Comparison of ENCODE assay signal across 9 cellular contexts in genomic region chr14:35384386-35385041, GRCh38. TPM values are rescaled to one million over a fixed set of nuclear protein-coding genes. Genes with fewer than 3 reads are reported as not detected.
DNase-seq lines count a peak whose midpoint lies in the region; ATAC-seq and TF ChIP-seq lines count a peak whose summit lies in the region.
"Had no signal": no experiment of that assay in that cellular context is flagged by ENCODE, and none has a peak within 500 bp of the region (broad histone marks: within the 10 kb centered on the region; RNA-seq: fewer than 3 reads in every experiment).

No MANE protein-coding gene starts in this region.

- no peaks in the 10 kb centered on the region for H3K27me3 ChIP-seq in left ventricle myocardium inferior (ENCODE audit: low read depth)
- no peaks in the 10 kb centered on the region for H3K27me3 ChIP-seq in psoas muscle (ENCODE audit: insufficient read depth in 3 of 3, low read length in 2 of 3)
- H3K27me3 ChIP-seq in naive thymus-derived CD4-positive, alpha-beta T cell (ENCODE audit: control insufficient read depth in 2 of 2, insufficient read depth in 2 of 2, low read length in 2 of 2): no peaks in the 10 kb centered on the region

- in situ Hi-C loops in astrocyte of the cerebellum (cut with HindIII; ENCODE audit: low sequenced_read_pairs): no loop called here

- peaks cover 0 to 4% (median 0%) of the 10 kb centered on the region in 5 donors for H3K27me3 Mint-ChIP-seq in naive thymus-derived CD4-positive, alpha-beta T cell

- H3K9me3 ChIP-seq in left ventricle myocardium inferior (replicated peaks) (no peaks in the 10 kb centered on the region), psoas muscle (no peaks in the 10 kb centered on the region)
- H3K9me3 ChIP-seq in naive thymus-derived CD4-positive, alpha-beta T cell (ENCODE audit: control insufficient read depth in 2 of 3, low read length in 3 of 3): no peaks in the 10 kb centered on the region

- POLR2A ChIA-PET in naive thymus-derived CD4-positive, alpha-beta T cell (lab: Charles Lee): no interaction called here
- POLR2A ChIA-PET in GM10248 (lab: Yijun Ruan, JAX): no interaction called here

- H3K27ac ChIP-seq in left ventricle myocardium inferior (replicated peaks) (peak overlapping the region; percentile 93), psoas muscle (peak overlapping the region; percentile 98)
- H3K27ac ChIP-seq in naive thymus-derived CD4-positive, alpha-beta T cell (ENCODE audit: low read depth, low read length): no peak overlapping the region

- H3K36me3 Mint-ChIP-seq in naive thymus-derived CD4-positive, alpha-beta T cell: no peaks in the 10 kb centered on the region

- CTCF ChIA-PET in naive thymus-derived CD4-positive, alpha-beta T cell (lab: Charles Lee): no interaction called here
- CTCF ChIA-PET in GM10248 (lab: Yijun Ruan, JAX): no interaction called here

- intact Hi-C loops in left ventricle myocardium inferior (cut with micrococcal nuclease): no loop called here
- intact Hi-C loops in psoas muscle (cut with DNase I): loop anchor here (2.0 to 5.0 kb wide), 3 partner anchors 42 to 92 kb away; partner anchors contain the start of gene PSMA6 (in 2 of the 2)
- intact Hi-C loops in naive thymus-derived CD4-positive, alpha-beta T cell (cut with micrococcal nuclease): no loop called here

- DNase-seq in AG20443 (ENCODE audit: low spot score) (peak; percentile 89), astrocyte of the cerebellum (ENCODE audit: low read depth) (peak; percentile 88), left ventricle myocardium inferior (peak; percentile 65), psoas muscle (peak; percentile 78 to 91), GM10248 (ENCODE audit: extremely low spot score) (no peak)
- no peak for DNase-seq in naive thymus-derived CD4-positive, alpha-beta T cell
- DNase-seq: NCI-H526 treated with DMSO at 0.1 percent for 48 hours had no signal

- H3K27ac Mint-ChIP-seq in naive thymus-derived CD4-positive, alpha-beta T cell: peak overlapping the region in 2 of 9 donors; percentile 52 to 65

- peak; percentile 3 for TF ChIP-seq CTCF in astrocyte of the cerebellum (IDR thresholded peaks at IDR 0.05; ENCODE audit: low read depth, low read length, missing control alignments)
- TF ChIP-seq CTCF in left ventricle myocardium inferior (IDR thresholded peaks at IDR 0.05; ENCODE audit: borderline replicate concordance): peak; percentile 47
- peak; percentile 34 for TF ChIP-seq CTCF in psoas muscle (IDR thresholded peaks at IDR 0.05)
- TF ChIP-seq CTCF in GM10248 (IDR thresholded peaks at IDR 0.05; ENCODE audit: control extremely low read depth, extremely low read depth, low read depth, missing control alignments): no peak

- WGBS in psoas muscle, 3 donors: 19 to 25% (median 20%) methylated on average over 12 of the region's 12 CpGs

- peak; percentile 75 to 82 (median 78) for ATAC-seq in psoas muscle
- ATAC-seq in GM21717 (IDR thresholded peaks at IDR 0.05; ENCODE audit: unreplicated experiment): no peak
- ATAC-seq in naive thymus-derived CD4-positive, alpha-beta T cell: no peak
- ATAC-seq in HG03175 (IDR thresholded peaks at IDR 0.05; ENCODE audit: unreplicated experiment): no peak

- H3K36me3 ChIP-seq in left ventricle myocardium inferior (no peaks in the 10 kb centered on the region), psoas muscle (ENCODE audit: insufficient read depth in 1 of 2, low read depth in 1 of 2) (no peaks in the 10 kb centered on the region)
- no peaks in the 10 kb centered on the region for H3K36me3 ChIP-seq in naive thymus-derived CD4-positive, alpha-beta T cell (ENCODE audit: control insufficient read depth in 2 of 3, insufficient read depth in 3 of 3, low read length in 3 of 3)

- peaks cover 0 to 3% (median 0%) of the 10 kb centered on the region in 7 donors for H3K4me1 Mint-ChIP-seq in naive thymus-derived CD4-positive, alpha-beta T cell

- no peaks in the 10 kb centered on the region for H3K9me3 Mint-ChIP-seq in naive thymus-derived CD4-positive, alpha-beta T cell

- no peak overlapping the region for H3K4me3 ChIP-seq in astrocyte of the cerebellum (ENCODE audit: low read depth, low read length)
- H3K4me3 ChIP-seq in left ventricle myocardium inferior: peak overlapping the region; percentile 35
- H3K4me3 ChIP-seq in psoas muscle: peak overlapping the region; percentile 47
- H3K4me3 ChIP-seq in naive thymus-derived CD4-positive, alpha-beta T cell (ENCODE audit: low read length): no peak overlapping the region

- no peak overlapping the region for H3K4me3 Mint-ChIP-seq in naive thymus-derived CD4-positive, alpha-beta T cell

- peaks cover 34% of the 10 kb centered on the region for H3K4me1 ChIP-seq in left ventricle myocardium inferior
- peaks cover 37% of the 10 kb centered on the region for H3K4me1 ChIP-seq in psoas muscle
- no peaks in the 10 kb centered on the region for H3K4me1 ChIP-seq in naive thymus-derived CD4-positive, alpha-beta T cell (ENCODE audit: control insufficient read depth in 2 of 2, insufficient read depth in 2 of 2, low read length in 2 of 2)

RNA-seq across cellular contexts. Expression of gene NFKBIA, which starts 20.0 kb away (rescaled TPM):
- 78.0 TPM for total RNA-seq in left ventricle myocardium inferior
- 100 to 1,000 TPM in 2 of 4 donors, 10 to 100 TPM in 2; 48.7 to 144 (median 96.4) TPM for total RNA-seq in psoas muscle
- polyA plus RNA-seq in psoas muscle: 100 to 1,000 TPM in 1 of 3 donors, 10 to 100 TPM in 2; 84.1 to 151 (median 94.0) TPM
- total RNA-seq in naive thymus-derived CD4-positive, alpha-beta T cell: 1,000 to 10,000 TPM in 2 of 5 experiments, 100 to 1,000 TPM in 3; 144 to 1,533 (median 246) TPM
- polyA plus RNA-seq in naive thymus-derived CD4-positive, alpha-beta T cell: 100 to 1,000 TPM; 202 to 280 TPM

Comparison
In these comparisons a context has a peak if more than half of its experiments do, and no peak if none do; other contexts are left out.
1. DNase-seq: peak in AG20443 (single experiment), astrocyte of the cerebellum (single experiment), left ventricle myocardium inferior (single experiment) and psoas muscle (2 of 2); none in naive thymus-derived CD4-positive, alpha-beta T cell (0 of 9) and GM10248 (single experiment).
2. H3K4me3 ChIP-seq: peak in left ventricle myocardium inferior (single experiment) and psoas muscle (single experiment); none in astrocyte of the cerebellum (single experiment) and naive thymus-derived CD4-positive, alpha-beta T cell (single experiment).
3. ATAC-seq: peak in psoas muscle (4 of 4); none in GM21717 (single experiment), naive thymus-derived CD4-positive, alpha-beta T cell (single experiment) and HG03175 (single experiment).
4. intact Hi-C loops: an anchor here in psoas muscle (2.0 to 5.0 kb wide); none called in left ventricle myocardium inferior and naive thymus-derived CD4-positive, alpha-beta T cell.